Comparison of ENCODE assay signal across 21 cellular contexts in the genomic region with DNA sequence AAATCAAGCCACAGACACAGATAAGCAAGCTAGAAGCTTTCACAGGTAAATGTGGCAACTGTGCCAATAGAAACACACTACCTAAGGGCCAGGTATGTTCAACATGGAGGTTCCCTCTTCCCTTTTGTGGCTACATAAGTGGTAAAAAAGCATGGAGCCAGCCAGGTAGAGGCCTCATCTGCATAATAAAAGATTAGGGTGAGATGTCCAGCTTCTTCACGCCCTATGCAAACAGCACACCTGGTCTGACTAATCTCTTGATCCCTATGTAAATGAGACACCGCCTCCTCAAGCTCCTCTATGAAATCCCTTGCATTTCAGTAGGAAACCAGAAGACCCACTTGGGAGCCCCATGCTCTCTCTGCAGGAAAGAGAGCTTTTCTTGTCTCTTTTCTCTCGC.
"Had no signal": no experiment of that assay in that cellular context is flagged by ENCODE, and none has a peak within 500 bp of the region (broad histone marks: within the 10 kb centered on the region; RNA-seq: fewer than 3 reads in every experiment).

No MANE protein-coding gene starts in this region.

- H3K4me3 ChIP-seq: hepatocyte, left ventricle myocardium inferior, right lobe of liver, stomach, transverse colon, uterus had no signal

- DNase-seq: activated T-cell treated with anti-CD3 and anti-CD28 coated beads, Interleukin-2, amount 50 U/mL, for 1 hour; aorta; dermis blood vessel endothelial cell; effector CD8-positive, alpha-beta T cell; foreskin keratinocyte; glutamatergic neuron; kidney glomerular epithelial cell; left ventricle myocardium inferior; posterior cingulate gyrus; right lobe of liver; small intestine; stimulated activated CD4-positive, alpha-beta T cell treated with anti-CD3 and anti-CD28 coated beads, Interleukin-2, amount 100 ng/mL, for 24 hours; stomach; T-helper 1 cell; transverse colon; uterus; WERI-Rb-1 had no signal

- H3K36me3 ChIP-seq: left ventricle myocardium inferior, right lobe of liver, stomach, transverse colon, uterus, WERI-Rb-1 had no signal

- H3K9me3 ChIP-seq: right lobe of liver, stomach, transverse colon, uterus had no signal

- ATAC-seq: activated naive CD4-positive, alpha-beta T cell treated with anti-CD3 and anti-CD28 coated beads, Interleukin-2, amount 50 U/mL, for 72 hours; activated T-helper 17 cell treated with anti-CD3 and anti-CD28 coated beads, Interleukin-2, amount 50 U/mL, for 72 hours; foreskin keratinocyte; right lobe of liver; stimulated activated effector memory CD8-positive, alpha-beta T cell treated with anti-CD3 and anti-CD28 coated beads, Interleukin-12 subunit alpha, Interleukin-12 subunit beta, amount 100 ng/mL, for 72 hours had no signal

- H3K4me1 ChIP-seq: foreskin keratinocyte, left ventricle myocardium inferior, right lobe of liver, uterus had no signal

- H3K27me3 ChIP-seq: foreskin keratinocyte, hepatocyte, right lobe of liver, stomach, transverse colon, uterus had no signal

- H3K27ac ChIP-seq: foreskin keratinocyte, hepatocyte, left ventricle myocardium inferior, right lobe of liver, stomach, transverse colon, uterus, WERI-Rb-1 had no signal
